4 cellular contexts compared by ENCODE assay signal in the genomic region with DNA sequence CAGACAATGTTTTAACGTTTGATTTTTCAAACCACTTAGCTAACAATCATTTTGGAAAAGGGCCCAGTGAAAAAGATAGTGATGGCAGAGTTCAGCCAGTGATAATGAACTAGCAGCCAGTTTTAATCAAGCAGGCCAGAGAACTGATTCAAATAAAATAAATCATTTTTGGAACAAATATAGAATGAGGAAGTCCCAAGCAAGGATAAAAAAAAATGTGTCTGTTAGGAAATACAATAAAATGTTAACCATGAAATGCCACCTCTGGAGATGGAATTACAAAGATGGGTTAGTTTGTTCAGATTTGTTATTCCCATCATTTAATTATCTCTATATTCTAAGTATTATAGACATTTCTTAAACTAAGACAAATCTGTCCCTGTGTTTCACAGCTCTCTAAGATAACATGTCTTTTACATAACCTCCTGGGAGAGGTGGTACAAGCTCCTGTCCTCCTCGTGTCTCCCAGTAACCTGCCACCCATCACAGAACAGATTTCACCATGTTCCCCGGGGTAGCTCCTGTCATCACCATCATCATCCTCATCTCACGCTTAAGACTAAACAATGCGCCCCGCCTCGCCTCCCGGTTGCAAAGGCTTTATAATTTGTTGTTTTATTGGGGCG.
TF ChIP-seq lines count a peak whose summit lies in the region.

No MANE protein-coding gene starts in this region.

TF ChIP-seq in SK-N-SH, 30 proteins besides CTCF, POLR2A, EP300 and RAD21 (continues in another document):
- TF ChIP-seq, protein P1, sequence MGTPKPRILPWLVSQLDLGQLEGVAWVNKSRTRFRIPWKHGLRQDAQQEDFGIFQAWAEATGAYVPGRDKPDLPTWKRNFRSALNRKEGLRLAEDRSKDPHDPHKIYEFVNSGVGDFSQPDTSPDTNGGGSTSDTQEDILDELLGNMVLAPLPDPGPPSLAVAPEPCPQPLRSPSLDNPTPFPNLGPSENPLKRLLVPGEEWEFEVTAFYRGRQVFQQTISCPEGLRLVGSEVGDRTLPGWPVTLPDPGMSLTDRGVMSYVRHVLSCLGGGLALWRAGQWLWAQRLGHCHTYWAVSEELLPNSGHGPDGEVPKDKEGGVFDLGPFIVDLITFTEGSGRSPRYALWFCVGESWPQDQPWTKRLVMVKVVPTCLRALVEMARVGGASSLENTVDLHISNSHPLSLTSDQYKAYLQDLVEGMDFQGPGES (IDR thresholded peaks at IDR 0.05; ENCODE audit: low read depth, low read length): no peak
- TF ChIP-seq EZH2phosphoT487 (IDR thresholded peaks at IDR 0.05; ENCODE audit: borderline replicate concordance, low read depth): no peak
- TF ChIP-seq GATA2 (CRISPR knock-in tag; IDR thresholded peaks at IDR 0.05): no peak
- TF ChIP-seq, protein P2, sequence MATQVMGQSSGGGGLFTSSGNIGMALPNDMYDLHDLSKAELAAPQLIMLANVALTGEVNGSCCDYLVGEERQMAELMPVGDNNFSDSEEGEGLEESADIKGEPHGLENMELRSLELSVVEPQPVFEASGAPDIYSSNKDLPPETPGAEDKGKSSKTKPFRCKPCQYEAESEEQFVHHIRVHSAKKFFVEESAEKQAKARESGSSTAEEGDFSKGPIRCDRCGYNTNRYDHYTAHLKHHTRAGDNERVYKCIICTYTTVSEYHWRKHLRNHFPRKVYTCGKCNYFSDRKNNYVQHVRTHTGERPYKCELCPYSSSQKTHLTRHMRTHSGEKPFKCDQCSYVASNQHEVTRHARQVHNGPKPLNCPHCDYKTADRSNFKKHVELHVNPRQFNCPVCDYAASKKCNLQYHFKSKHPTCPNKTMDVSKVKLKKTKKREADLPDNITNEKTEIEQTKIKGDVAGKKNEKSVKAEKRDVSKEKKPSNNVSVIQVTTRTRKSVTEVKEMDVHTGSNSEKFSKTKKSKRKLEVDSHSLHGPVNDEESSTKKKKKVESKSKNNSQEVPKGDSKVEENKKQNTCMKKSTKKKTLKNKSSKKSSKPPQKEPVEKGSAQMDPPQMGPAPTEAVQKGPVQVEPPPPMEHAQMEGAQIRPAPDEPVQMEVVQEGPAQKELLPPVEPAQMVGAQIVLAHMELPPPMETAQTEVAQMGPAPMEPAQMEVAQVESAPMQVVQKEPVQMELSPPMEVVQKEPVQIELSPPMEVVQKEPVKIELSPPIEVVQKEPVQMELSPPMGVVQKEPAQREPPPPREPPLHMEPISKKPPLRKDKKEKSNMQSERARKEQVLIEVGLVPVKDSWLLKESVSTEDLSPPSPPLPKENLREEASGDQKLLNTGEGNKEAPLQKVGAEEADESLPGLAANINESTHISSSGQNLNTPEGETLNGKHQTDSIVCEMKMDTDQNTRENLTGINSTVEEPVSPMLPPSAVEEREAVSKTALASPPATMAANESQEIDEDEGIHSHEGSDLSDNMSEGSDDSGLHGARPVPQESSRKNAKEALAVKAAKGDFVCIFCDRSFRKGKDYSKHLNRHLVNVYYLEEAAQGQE (IDR thresholded peaks at IDR 0.05; ENCODE audit: low read depth, low read length): no peak
- no peak for TF ChIP-seq JUND (IDR thresholded peaks at IDR 0.05)
- TF ChIP-seq NRF1 (IDR thresholded peaks at IDR 0.05; ENCODE audit: low read depth, low read length): no peak

TF ChIP-seq in SK-N-SH treated with all-trans-retinoic acid at 6 μM for 48 hours, 23 proteins besides CTCF, POLR2A, EP300 and RAD21 (continues in another document):
- TF ChIP-seq TSHZ2 (CRISPR knock-in tag; IDR thresholded peaks at IDR 0.05): no peak
- no peak for TF ChIP-seq CSRNP3 (CRISPR knock-in tag; IDR thresholded peaks at IDR 0.05)
- no peak for TF ChIP-seq PPARA (CRISPR knock-in tag; IDR thresholded peaks at IDR 0.05; ENCODE audit: borderline replicate concordance)

TF ChIP-seq in K562, 482 proteins besides CTCF, POLR2A, EP300 and RAD21:
- no peak for TF ChIP-seq BACH1 (tag; IDR thresholded peaks at IDR 0.05)
- 0 out of 2 replicates have a peak, but pooled peaks have one; percentile 5 for TF ChIP-seq ZC3H4 (CRISPR knock-in tag; IDR thresholded peaks at IDR 0.05; ENCODE audit: borderline replicate concordance)
- TF ChIP-seq, protein P3, sequence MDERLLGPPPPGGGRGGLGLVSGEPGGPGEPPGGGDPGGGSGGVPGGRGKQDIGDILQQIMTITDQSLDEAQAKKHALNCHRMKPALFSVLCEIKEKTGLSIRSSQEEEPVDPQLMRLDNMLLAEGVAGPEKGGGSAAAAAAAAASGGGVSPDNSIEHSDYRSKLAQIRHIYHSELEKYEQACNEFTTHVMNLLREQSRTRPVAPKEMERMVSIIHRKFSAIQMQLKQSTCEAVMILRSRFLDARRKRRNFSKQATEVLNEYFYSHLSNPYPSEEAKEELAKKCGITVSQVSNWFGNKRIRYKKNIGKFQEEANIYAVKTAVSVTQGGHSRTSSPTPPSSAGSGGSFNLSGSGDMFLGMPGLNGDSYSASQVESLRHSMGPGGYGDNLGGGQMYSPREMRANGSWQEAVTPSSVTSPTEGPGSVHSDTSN (CRISPR knock-in tag; IDR thresholded peaks at IDR 0.05; ENCODE audit: low read depth): no peak
- TF ChIP-seq, protein P3 (tag; conservative IDR thresholded peaks at IDR 0.05; ENCODE audit: low read depth): peak; percentile 41; the same call in 1 of the 2 replicates
- TF ChIP-seq HDAC2 (IDR thresholded peaks at IDR 0.05): 0 out of 2 replicates have a peak, but pooled peaks have one; percentile 15
- TF ChIP-seq CHCHD3 (CRISPR knock-in tag; IDR thresholded peaks at IDR 0.05): no peak
- TF ChIP-seq SPI1 (IDR thresholded peaks at IDR 0.05; ENCODE audit: borderline replicate concordance, low read depth, low read length): peak; percentile 48
- peak; percentile 45 for TF ChIP-seq MEIS2 (IDR thresholded peaks at IDR 0.05; ENCODE audit: partially characterized antibody)
- no peak for TF ChIP-seq ZNF354B (CRISPR knock-in tag; IDR thresholded peaks at IDR 0.05)
- 0 out of 2 replicates have a peak, but pooled peaks have one; percentile 14 for TF ChIP-seq RFX1 (IDR thresholded peaks at IDR 0.05)
- TF ChIP-seq KDM1A (IDR thresholded peaks at IDR 0.05): peak; percentile 15 to 64; a peak in 2 of 4 replicates
- peak in 1 of 2 experiments; percentile 11; a peak in 1 of 4 replicates for TF ChIP-seq MNT (conservative IDR thresholded peaks at IDR 0.05)
- no peak for TF ChIP-seq U2AF1 (optimal IDR thresholded peaks at IDR 0.05; ENCODE audit: low read depth, low read length)
- peak; percentile 27; the same call in 1 of the 2 replicates for TF ChIP-seq NKRF (IDR thresholded peaks at IDR 0.05; ENCODE audit: borderline replicate concordance)
- no peak for TF ChIP-seq NR2F6 (CRISPR knock-in tag; IDR thresholded peaks at IDR 0.05)

TF ChIP-seq in HepG2, 621 proteins besides CTCF, POLR2A, EP300 and RAD21:
- TF ChIP-seq, protein P4, sequence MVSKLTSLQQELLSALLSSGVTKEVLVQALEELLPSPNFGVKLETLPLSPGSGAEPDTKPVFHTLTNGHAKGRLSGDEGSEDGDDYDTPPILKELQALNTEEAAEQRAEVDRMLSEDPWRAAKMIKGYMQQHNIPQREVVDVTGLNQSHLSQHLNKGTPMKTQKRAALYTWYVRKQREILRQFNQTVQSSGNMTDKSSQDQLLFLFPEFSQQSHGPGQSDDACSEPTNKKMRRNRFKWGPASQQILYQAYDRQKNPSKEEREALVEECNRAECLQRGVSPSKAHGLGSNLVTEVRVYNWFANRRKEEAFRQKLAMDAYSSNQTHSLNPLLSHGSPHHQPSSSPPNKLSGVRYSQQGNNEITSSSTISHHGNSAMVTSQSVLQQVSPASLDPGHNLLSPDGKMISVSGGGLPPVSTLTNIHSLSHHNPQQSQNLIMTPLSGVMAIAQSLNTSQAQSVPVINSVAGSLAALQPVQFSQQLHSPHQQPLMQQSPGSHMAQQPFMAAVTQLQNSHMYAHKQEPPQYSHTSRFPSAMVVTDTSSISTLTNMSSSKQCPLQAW (CRISPR knock-in tag; IDR thresholded peaks at IDR 0.05): 0 out of 2 replicates have a peak, but pooled peaks have one; percentile 19
- TF ChIP-seq, protein P5, sequence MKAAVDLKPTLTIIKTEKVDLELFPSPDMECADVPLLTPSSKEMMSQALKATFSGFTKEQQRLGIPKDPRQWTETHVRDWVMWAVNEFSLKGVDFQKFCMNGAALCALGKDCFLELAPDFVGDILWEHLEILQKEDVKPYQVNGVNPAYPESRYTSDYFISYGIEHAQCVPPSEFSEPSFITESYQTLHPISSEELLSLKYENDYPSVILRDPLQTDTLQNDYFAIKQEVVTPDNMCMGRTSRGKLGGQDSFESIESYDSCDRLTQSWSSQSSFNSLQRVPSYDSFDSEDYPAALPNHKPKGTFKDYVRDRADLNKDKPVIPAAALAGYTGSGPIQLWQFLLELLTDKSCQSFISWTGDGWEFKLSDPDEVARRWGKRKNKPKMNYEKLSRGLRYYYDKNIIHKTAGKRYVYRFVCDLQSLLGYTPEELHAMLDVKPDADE (CRISPR knock-in tag; IDR thresholded peaks at IDR 0.05): no peak
- TF ChIP-seq IKZF1 (IDR thresholded peaks at IDR 0.05) (no peak), JDP2 (CRISPR knock-in tag; IDR thresholded peaks at IDR 0.05; ENCODE audit: borderline replicate concordance) (no peak)
- TF ChIP-seq, protein P6, sequence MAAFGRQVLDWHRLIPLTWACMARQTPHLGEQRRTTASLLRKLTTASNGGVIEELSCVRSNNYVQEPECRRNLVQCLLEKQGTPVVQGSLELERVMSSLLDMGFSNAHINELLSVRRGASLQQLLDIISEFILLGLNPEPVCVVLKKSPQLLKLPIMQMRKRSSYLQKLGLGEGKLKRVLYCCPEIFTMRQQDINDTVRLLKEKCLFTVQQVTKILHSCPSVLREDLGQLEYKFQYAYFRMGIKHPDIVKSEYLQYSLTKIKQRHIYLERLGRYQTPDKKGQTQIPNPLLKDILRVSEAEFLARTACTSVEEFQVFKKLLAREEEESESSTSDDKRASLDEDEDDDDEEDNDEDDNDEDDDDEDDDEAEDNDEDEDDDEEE (CRISPR knock-in tag; IDR thresholded peaks at IDR 0.05): no peak
